30 cellular contexts compared by ENCODE assay signal in genomic region chr17:6989779-6990178, GRCh38. TPM values are rescaled to one million over a fixed set of nuclear protein-coding genes. Genes with fewer than 3 reads are reported as not detected.
"Had no signal": no experiment of that assay in that cellular context is flagged by ENCODE, and none has a peak within 500 bp of the region (broad histone marks: within the 10 kb centered on the region; RNA-seq: fewer than 3 reads in every experiment).

No MANE protein-coding gene starts in this region.

- DNase-seq: activated CD4-positive, alpha-beta T cell treated with anti-CD3 and anti-CD28 coated beads, Interleukin-2, amount 10 ng/mL, durations not matched to agents 24 days and 14 days; activated CD4-positive, alpha-beta T cell treated with anti-CD3 and anti-CD28 coated beads, Interleukin-2, amount 50 U/mL, for 4 hours; activated CD8-positive, alpha-beta memory T cell treated with anti-CD3 and anti-CD28 coated beads, Interleukin-2, amount 50 U/mL, for 48 hours; activated CD8-positive, alpha-beta T cell treated with anti-CD3 and anti-CD28 coated beads, Interleukin-2, amount 10 ng/mL, durations not matched to agents 7 days and 5 days; activated effector memory CD4-positive, alpha-beta T cell treated with Interleukin-2 at 50 U/mL for 16 hours; activated naive CD4-positive, alpha-beta T cell treated with anti-CD3 and anti-CD28 coated beads, Interleukin-2, amount 50 U/mL, for 16 hours; activated naive CD8-positive, alpha-beta T cell treated with anti-CD3 and anti-CD28 coated beads for 36 hours; activated T-cell treated with anti-CD3 and anti-CD28 coated beads, Interleukin-2, amount 50 U/mL, for 48 hours; amygdala; body of pancreas; central memory CD4-positive, alpha-beta T cell; Kasumi-1; KG1; NCI-H1048; NCI-H1105 treated with DMSO at 0.1 percent for 48 hours; NCI-H1436; NCI-H1694; NCI-H1930; NCI-H345; NCI-H524 treated with DMSO at 0.1 percent for 48 hours; SHP77 treated with DMSO at 0.1 percent for 48 hours; SK-N-SH had no signal

- H3K27ac ChIP-seq: ascending aorta, body of pancreas, SJSA1 had no signal

- H3K4me3 ChIP-seq: ascending aorta, body of pancreas, SJSA1 had no signal

- FAIRE-seq: TTC549 had no signal

- H3K4me1 ChIP-seq: ascending aorta, body of pancreas, SJSA1 had no signal

- H3K9me2 ChIP-seq: SK-N-SH had no signal

- H3K36me3 ChIP-seq: ascending aorta, SJSA1 had no signal

- ATAC-seq: activated CD8-positive, alpha-beta T cell treated with anti-CD3 and anti-CD28 coated beads, Interleukin-2, amount 10 ng/mL, durations not matched to agents 7 days and 5 days; body of pancreas; Panc1 had no signal

- H3K4me2 ChIP-seq: SK-N-SH had no signal

- H3K27me3 ChIP-seq: ascending aorta, body of pancreas, SJSA1 had no signal

- H3K9me3 ChIP-seq: ascending aorta, body of pancreas, SJSA1, SK-N-SH had no signal

RNA-seq across cellular contexts. Expression of gene ALOX12, which starts 6.1 kb away (rescaled TPM):
- total RNA-seq: activated CD4-positive, alpha-beta T cell treated with anti-CD3 and anti-CD28 coated beads, Interleukin-2, amount 10 ng/mL, durations not matched to agents 24 days and 14 days; activated CD8-positive, alpha-beta T cell treated with anti-CD3 and anti-CD28 coated beads, Interleukin-2, amount 10 ng/mL, durations not matched to agents 7 days and 5 days; activated naive CD8-positive, alpha-beta T cell treated with anti-CD3 and anti-CD28 coated beads for 36 hours; ascending aorta; body of pancreas; NCI-H460; OCI-LY7; RPMI7951; SJSA1 had no signal
- polyA plus RNA-seq: SK-N-SH had no signal

RNA-seq across cellular contexts. Expression of gene BCL6B, which starts 33.1 kb away (rescaled TPM):
- total RNA-seq: NCI-H460, OCI-LY7, RPMI7951, SJSA1 had no signal

RNA-seq across cellular contexts. Expression of gene SLC16A13, which starts 46.0 kb away (rescaled TPM):
- total RNA-seq: SJSA1 had no signal

RNA-seq across cellular contexts. Expression of gene SLC16A11, which starts 54.1 kb away (rescaled TPM):
- total RNA-seq: ascending aorta, cerebellum, OCI-LY7, RPMI7951, SJSA1 had no signal
